Comparison of ENCODE assay signal across 8 cellular contexts in genomic region chr19:29811125-29812079, GRCh38. TPM values are rescaled to one million over a fixed set of nuclear protein-coding genes. Genes with fewer than 3 reads are reported as not detected.
DNase-seq lines count a peak whose midpoint lies in the region; ATAC-seq lines count a peak whose summit lies in the region.

TSS of gene CCNE1 (plus strand) at chr19:29811991. CDS start at chr19:29812556, 565 bp downstream.

- H3K27ac ChIP-seq in cingulate gyrus (ENCODE audit: low read depth, low read length): peak within 1 kb of the TSS; percentile 39

- ATAC-seq in GM19025 (IDR thresholded peaks at IDR 0.05; ENCODE audit: low read depth, unreplicated experiment): peak; percentile 76
- peak; percentile 69 for ATAC-seq in HG03196 (IDR thresholded peaks at IDR 0.05; ENCODE audit: unreplicated experiment)

- DNase-seq in AML-193 (lab: John Stamatoyannopoulos, UW): peak; percentile 67 to 68
- DNase-seq in NCI-H460 (ENCODE audit: extremely low read depth, low read depth): peak; percentile 79
- DNase-seq in activated CD4-positive, alpha-beta T cell treated with anti-CD3 and anti-CD28 coated beads for 4 hours: peak; percentile 93 to 96
- DNase-seq in left kidney (ENCODE audit: low read depth, low spot score): peak; percentile 95
- peak; percentile 95 to 99 for DNase-seq in stimulated activated CD4-positive, alpha-beta T cell treated with anti-CD3 and anti-CD28 coated beads, Interleukin-1b, Interleukin-23, amount 100 ng/mL, for 4 hours (ENCODE audit: low read depth in 2 of 2)

RNA-seq across cellular contexts. Expression of gene CCNE1, which starts in this region (rescaled TPM):
- total RNA-seq in NCI-H460 (2014; rRNA removed; shearing (Covaris generic)): 5.4 and 5.6 TPM in 2 replicates
- 7.7 and 10.8 TPM in 2 replicates for polyA plus RNA-seq in NCI-H460 (2014; cell fraction: nucleus; rRNA removed)

Comparison
In these comparisons a context has a peak if more than half of its experiments do, and no peak if none do; other contexts are left out.
1. Peak in every context shown above with its lines: DNase-seq, ATAC-seq and H3K27ac ChIP-seq.